Comparison of ENCODE assay signal across 7 cellular contexts in genomic region chr13:48532473-48533206, GRCh38.
A peak's percentile ranks its signal among the peaks of the same experiment; 100 is the strongest.
DNase-seq lines count a peak whose midpoint lies in the region; ATAC-seq and TF ChIP-seq lines count a peak whose summit lies in the region.

Gene RCBTB2, minus strand, starts transcription at chr13:48533080. Its CDS starts 11,141 bp downstream, at chr13:48521939.

- DNase-seq in NCI-H2029 treated with DMSO at 0.1 percent for 48 hours (lab: John Stamatoyannopoulos, UW) (peak; percentile 65), T-helper 9 cell (peak; percentile 98), astrocyte of the spinal cord (ENCODE audit: low read depth, low spot score) (peak; percentile 98), hypothalamus (lab: John Stamatoyannopoulos, UW) (peak; percentile 77 to 99 (median 96)), retinal pigment epithelial cell (ENCODE audit: low read depth) (peak; percentile 85)

- TF ChIP-seq CTCF in astrocyte of the spinal cord (IDR thresholded peaks at IDR 0.05; ENCODE audit: low read depth, low read length): no peak
- no peak for TF ChIP-seq CTCF in retinal pigment epithelial cell (conservative IDR thresholded peaks at IDR 0.05; ENCODE audit: low read depth, low read length)

- in situ Hi-C loops in astrocyte of the spinal cord (cut with HindIII; ENCODE audit: low sequenced_read_pairs): no loop called here

- ATAC-seq in GM18508 (IDR thresholded peaks at IDR 0.05; ENCODE audit: insufficient read depth, unreplicated experiment): peak; percentile 67
- peak; percentile 82 for ATAC-seq in HG02981 (IDR thresholded peaks at IDR 0.05; ENCODE audit: unreplicated experiment)

- H3K4me3 ChIP-seq in astrocyte of the spinal cord (ENCODE audit: low read depth, low read length) (peak within 1 kb of the TSS; percentile 82), retinal pigment epithelial cell (ENCODE audit: low read length) (peak within 1 kb of the TSS; percentile 89)

Comparison
In these comparisons a context has a peak if more than half of its experiments do, and no peak if none do; other contexts are left out.
1. Peak in every context shown above with its lines: DNase-seq, ATAC-seq and H3K4me3 ChIP-seq.